In the genomic region with DNA sequence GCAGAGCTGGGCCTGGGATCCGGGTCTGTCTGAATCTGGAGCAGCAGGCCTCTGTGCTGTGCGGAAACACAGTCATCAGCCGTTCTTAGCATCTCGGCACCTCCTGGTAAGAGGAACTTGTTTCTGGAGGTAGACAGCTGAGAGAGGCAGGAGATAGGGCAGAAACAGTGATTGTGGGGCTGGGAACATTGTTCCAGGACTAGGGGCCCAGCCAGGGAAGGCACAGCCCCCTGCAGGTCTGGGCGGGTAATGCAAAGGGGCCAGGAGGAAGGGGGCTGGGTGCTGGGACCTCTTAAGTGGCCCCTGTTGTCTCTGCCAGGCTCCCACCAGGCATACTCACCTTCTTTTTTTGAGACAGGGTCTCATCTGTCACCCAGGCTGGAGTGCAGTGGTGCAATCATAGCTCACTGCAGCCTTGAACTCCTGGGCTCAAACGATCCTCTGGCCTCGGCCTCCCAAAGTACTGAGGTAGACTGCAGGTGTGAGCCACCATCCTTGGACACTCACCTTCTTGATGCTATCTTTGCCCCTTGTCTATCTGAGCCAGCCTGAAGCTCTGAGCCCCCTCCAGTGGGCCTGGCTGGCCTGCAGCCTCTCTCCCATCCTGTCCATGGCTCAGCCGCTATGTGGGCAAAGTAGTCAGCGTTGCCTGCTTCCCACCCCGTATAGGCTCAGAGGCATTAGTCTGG, we compare ENCODE assay signal across 9 cellular contexts.
DNase-seq lines count a peak whose midpoint lies in the region; ATAC-seq, FAIRE-seq and TF ChIP-seq lines count a peak whose summit lies in the region.
"Had no signal": no experiment of that assay in that cellular context is flagged by ENCODE, and none has a peak within 500 bp of the region (broad histone marks: within the 10 kb centered on the region; RNA-seq: fewer than 3 reads in every experiment).

No MANE protein-coding gene starts in this region.

- H3K4me1 ChIP-seq in MM.1S (ENCODE audit: low read length) (no peaks in the 10 kb centered on the region), small intestine (ENCODE audit: control insufficient read depth in 2 of 2, insufficient read depth in 1 of 2, low read depth in 1 of 2, low read length in 1 of 2) (no peaks in the 10 kb centered on the region)

- H3K9ac ChIP-seq in MM.1S (ENCODE audit: low read length): no peak overlapping the region

- H3K27ac ChIP-seq in MM.1S (ENCODE audit: low read length) (no peak overlapping the region), small intestine (ENCODE audit: low read depth in 1 of 2, low read length in 1 of 2) (no peak overlapping the region)

- H2AFZ ChIP-seq in MM.1S (ENCODE audit: low read length): no peak overlapping the region

- no peak overlapping the region for H3K4me2 ChIP-seq in MM.1S (ENCODE audit: low read depth, low read length)

- no peaks in the 10 kb centered on the region for H3K9me2 ChIP-seq in MM.1S (replicated peaks; ENCODE audit: insufficient read depth, low read length)

- TF ChIP-seq CTCF in MM.1S (IDR thresholded peaks at IDR 0.05; ENCODE audit: low read length): peak; percentile 52

- FAIRE-seq in small intestine (lab: Jason Lieb, UNC): no peak
- FAIRE-seq: GM18507 had no signal

- 66 to 78% (median 75%) methylated on average over 10 of the region's 10 CpGs for WGBS in small intestine, 3 donors

- no peaks in the 10 kb centered on the region for H3F3A ChIP-seq in MM.1S (ENCODE audit: insufficient read depth, low read length)

- H4K20me1 ChIP-seq in MM.1S (ENCODE audit: insufficient read depth, low read length): no peaks in the 10 kb centered on the region

- H3K36me3 ChIP-seq in MM.1S (replicated peaks; ENCODE audit: insufficient read depth, low read length) (no peaks in the 10 kb centered on the region), small intestine (ENCODE audit: control insufficient read depth in 2 of 2, insufficient read depth in 2 of 2, low read length in 2 of 2) (no peaks in the 10 kb centered on the region)

- DNase-seq in activated CD8-positive, alpha-beta memory T cell treated with anti-CD3 and anti-CD28 coated beads for 24 hours: peak; percentile 54
- DNase-seq in activated CD8-positive, alpha-beta memory T cell treated with anti-CD3 and anti-CD28 coated beads, Interleukin-2, amount 50 U/mL, for 4 hours: no peak
- DNase-seq in MM.1S: no peak
- peak; percentile 56 for DNase-seq in dermis blood vessel endothelial cell
- DNase-seq in small intestine: peak; percentile 12
- no peak for DNase-seq in NOMO-1 treated with DMSO at 0.1 percent for 48 hours (lab: John Stamatoyannopoulos, UW; ENCODE audit: unreplicated experiment)
- no peak for DNase-seq in putamen (ENCODE audit: low spot score)

- no peak for ATAC-seq in GM18502 (IDR thresholded peaks at IDR 0.05; ENCODE audit: poor library complexity, unreplicated experiment)

- no peak overlapping the region for H3K4me3 ChIP-seq in MM.1S (ENCODE audit: low read length)
- H3K4me3 ChIP-seq in small intestine (ENCODE audit: low read depth in 1 of 2, low read length in 2 of 2): no peak overlapping the region

- H3K79me2 ChIP-seq in MM.1S (ENCODE audit: low read length): no peaks in the 10 kb centered on the region

- H3K9me3 ChIP-seq in MM.1S (replicated peaks; ENCODE audit: insufficient read depth, low read length) (no peaks in the 10 kb centered on the region), small intestine (ENCODE audit: control insufficient read depth, low read depth) (no peaks in the 10 kb centered on the region)

- H3K27me3 ChIP-seq in MM.1S (replicated peaks; ENCODE audit: insufficient read depth, low read length): peaks cover 98% of the 10 kb centered on the region
- no peaks in the 10 kb centered on the region for H3K27me3 ChIP-seq in small intestine (ENCODE audit: control insufficient read depth in 2 of 2, insufficient read depth in 2 of 2, low read length in 2 of 2)

Comparison
In these comparisons a context has a peak if more than half of its experiments do, and no peak if none do; other contexts are left out.
1. DNase-seq: peak in activated CD8-positive, alpha-beta memory T cell treated with anti-CD3 and anti-CD28 coated beads for 24 hours (single experiment), dermis blood vessel endothelial cell (single experiment) and small intestine (single experiment); none in activated CD8-positive, alpha-beta memory T cell treated with anti-CD3 and anti-CD28 coated beads, Interleukin-2, amount 50 U/mL, for 4 hours (single experiment), MM.1S (single experiment), NOMO-1 treated with DMSO at 0.1 percent for 48 hours (single experiment) and putamen (single experiment).